ENCODE assay signal across 1 cellular context in genomic region chr6:143759666-143760065, GRCh38.
TF ChIP-seq lines count a peak whose summit lies in the region.

No MANE protein-coding gene starts in this region.

TF ChIP-seq in SK-N-SH, 30 proteins besides CTCF, POLR2A, EP300 and RAD21 (continued from another document):
- TF ChIP-seq MEF2A (IDR thresholded peaks at IDR 0.05; ENCODE audit: borderline replicate concordance, low read depth), result no peak
- TF ChIP-seq TCF12 (IDR thresholded peaks at IDR 0.05), result no peak
- TF ChIP-seq RXRA (IDR thresholded peaks at IDR 0.05; ENCODE audit: borderline replicate concordance, low read depth), result no peak
